In the genomic region with DNA sequence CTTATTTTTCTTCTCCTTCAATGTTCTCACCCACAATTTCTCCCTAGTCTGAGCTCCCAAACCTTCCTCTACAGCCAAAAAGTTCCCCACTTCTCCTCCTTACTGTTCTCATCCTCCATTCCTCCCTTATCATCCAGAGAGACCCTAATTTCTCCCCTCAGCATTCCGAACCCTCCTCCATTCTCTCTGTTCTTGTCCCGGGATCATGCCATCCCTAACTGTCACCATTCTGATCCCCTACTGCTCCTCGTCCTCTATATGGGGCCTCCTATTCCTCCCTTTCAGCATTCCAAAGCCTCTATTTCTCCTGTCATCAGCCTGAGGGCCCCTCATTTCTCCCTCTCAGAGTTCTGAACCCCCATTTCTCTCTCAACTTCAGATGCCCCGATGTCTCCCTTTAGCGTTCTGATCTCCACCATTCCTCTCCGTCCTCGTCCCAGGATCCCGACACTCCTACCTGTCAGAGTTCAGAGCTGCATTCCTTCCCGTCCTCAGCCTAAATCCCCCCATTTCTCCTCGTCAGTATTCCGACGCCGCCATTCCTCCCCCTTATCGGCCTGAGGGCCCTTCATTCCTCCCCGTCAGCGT, we compare ENCODE assay signal across 1 cellular context.
A peak's percentile ranks its signal among the peaks of the same experiment; 100 is the strongest.
TF ChIP-seq lines count a peak whose summit lies in the region.

No MANE protein-coding gene starts in this region.

TF ChIP-seq in H1, 55 proteins besides CTCF, POLR2A, EP300 and RAD21:
- TF ChIP-seq BRCA1 (IDR thresholded peaks at IDR 0.05; ENCODE audit: low read depth, low read length) (no peak), SAP30 (IDR thresholded peaks at IDR 0.05; ENCODE audit: insufficient read depth, insufficient replicate concordance, low read length) (peak; percentile 77), SP4 (IDR thresholded peaks at IDR 0.05; ENCODE audit: low read length) (no peak), YY1 (IDR thresholded peaks at IDR 0.05; ENCODE audit: low read depth, low read length) (peak; percentile 14; the same call in 1 of the 2 replicates), TCF12 (IDR thresholded peaks at IDR 0.05; ENCODE audit: low read depth, low read length) (no peak), RFX5 (IDR thresholded peaks at IDR 0.05; ENCODE audit: borderline replicate concordance, low read depth, low read length) (no peak), SP2 (IDR thresholded peaks at IDR 0.05; ENCODE audit: low read length) (no peak), CBX8 (IDR thresholded peaks at IDR 0.05; ENCODE audit: borderline replicate concordance, low read depth, low read length) (no peak)
